ENCODE assay signal across 15 cellular contexts in the genomic region with DNA sequence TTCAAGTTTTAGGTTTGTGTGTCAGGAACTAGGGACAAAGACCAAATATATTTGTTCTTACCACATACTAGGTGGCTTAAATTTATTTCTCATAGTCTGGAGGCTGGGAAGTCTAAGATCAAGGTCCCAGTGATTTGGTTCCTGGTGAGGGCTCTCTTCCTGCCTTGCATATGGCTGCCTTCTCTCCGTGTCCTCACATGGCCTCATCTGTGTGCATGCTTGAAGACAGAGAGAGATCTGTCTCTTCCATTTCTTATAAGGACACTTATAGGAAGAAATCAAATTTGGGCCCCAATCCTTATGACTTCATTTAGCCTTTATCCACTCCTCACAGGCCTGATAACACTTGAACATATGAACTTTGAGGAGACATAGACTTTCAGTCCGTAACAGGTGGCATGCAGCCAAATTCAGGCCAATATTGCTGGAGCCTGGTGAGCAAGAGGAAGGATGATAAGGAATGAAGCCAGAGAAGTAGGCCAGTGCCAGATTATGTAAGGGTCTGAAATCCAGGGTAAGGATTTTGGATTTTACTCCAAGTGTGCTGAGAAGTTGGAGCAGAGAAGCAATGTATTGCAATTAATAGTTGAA. TPM values are rescaled to one million over a fixed set of nuclear protein-coding genes. Genes with fewer than 3 reads are reported as not detected.
DNase-seq lines count a peak whose midpoint lies in the region; ATAC-seq and TF ChIP-seq lines count a peak whose summit lies in the region.
"Had no signal": no experiment of that assay in that cellular context is flagged by ENCODE, and none has a peak within 500 bp of the region (broad histone marks: within the 10 kb centered on the region; RNA-seq: fewer than 3 reads in every experiment).

No MANE protein-coding gene starts in this region.

- no peak overlapping the region for H4K5ac ChIP-seq in IMR-90 (ENCODE audit: low read depth, low read length)

- no peak overlapping the region for H3K18ac ChIP-seq in IMR-90 (ENCODE audit: low read depth, low read length)

- H3K79me1 ChIP-seq in IMR-90 (ENCODE audit: low read depth in 1 of 2, low read length in 2 of 2): peaks cover 3 to 6% of the 10 kb centered on the region in 2 experiments; a peak in 2 of 4 replicates

- ATAC-seq in IMR-90 (ENCODE audit: low read depth): no peak
- ATAC-seq in GM21723 (IDR thresholded peaks at IDR 0.05; ENCODE audit: unreplicated experiment): no peak

- WGBS in IMR-90 (ENCODE audit: extremely low coverage in 2 of 2, insufficient read length in 1 of 2), 2 experiments: no CpG with 5 or more reads among the region's 2 CpGs
- WGBS in mammary epithelial cell (ENCODE audit: low coverage, missing lambda C conversion rate): 100% methylated on average over 2 of the region's 2 CpGs

- DNase-seq in A673 (ENCODE audit: low spot score): peak; percentile 29
- DNase-seq in IMR-90: peak; percentile 24
- peak; percentile 32 for DNase-seq in cerebellum (ENCODE audit: low spot score)
- peak; percentile 64 for DNase-seq in iris pigment epithelial cell (ENCODE audit: low read depth)
- no peak for DNase-seq in activated T-helper 1 cell treated with anti-CD3 and anti-CD28 coated beads, Interleukin-12 subunit alpha, Interleukin-12 subunit beta, Interleukin-2, Interleukin-4 antibody, amounts not matched to agents 30 ng/mL and 10 ng/mL and 1 ng/mL, durations not matched to agents 14 hours and 24 hours and 36 hours (ENCODE audit: low spot score)
- DNase-seq in COR-L47 (lab: John Stamatoyannopoulos, UW): no peak
- no peak for DNase-seq in mammary epithelial cell
- DNase-seq: activated CD4-positive, alpha-beta T cell treated with anti-CD3 and anti-CD28 coated beads, Interleukin-2, amount 10 ng/mL, durations not matched to agents 24 days and 14 days; activated T-cell treated with anti-CD3 and anti-CD28 coated beads, Interleukin-2, amount 50 U/mL, for 48 hours; hypothalamus; SIG-M5 had no signal

- no peak overlapping the region for H4K91ac ChIP-seq in IMR-90 (ENCODE audit: insufficient read depth, low read depth, low read length)

- CTCF ChIA-PET in A673 (lab: Charles Lee): no interaction called here
- CTCF ChIA-PET in IMR-90 (lab: Yijun Ruan, JAX): no interaction called here
- CTCF ChIA-PET in mammary epithelial cell (lab: Charles Lee; ENCODE audit: low non-redundant PET): no interaction called here

- H3K14ac ChIP-seq in IMR-90 (replicated peaks; ENCODE audit: low read depth, low read length): no peak overlapping the region

- H4K20me1 ChIP-seq in IMR-90 (ENCODE audit: insufficient read depth, low read length): no peaks in the 10 kb centered on the region
- H4K20me1 ChIP-seq in mammary epithelial cell (ENCODE audit: insufficient read depth, low read length): no peaks in the 10 kb centered on the region

- no peak overlapping the region for H2BK20ac ChIP-seq in IMR-90 (ENCODE audit: low read depth, low read length)

- TF ChIP-seq RAD21 in IMR-90 (IDR thresholded peaks at IDR 0.05; ENCODE audit: low read length): no peak

- H3K27ac ChIP-seq in A673 (ENCODE audit: low read depth, low read length, poor library complexity, severe bottlenecking) (no peak overlapping the region), IMR-90 (ENCODE audit: insufficient read depth, low read length) (no peak overlapping the region), mammary epithelial cell (ENCODE audit: insufficient read depth, low read depth, low read length) (no peak overlapping the region)
- H3K27ac ChIP-seq: HL-60, KMS-11 had no signal

- dilution Hi-C loops in IMR-90 (cut with HindIII; ENCODE audit: low sequenced_read_pairs, unreplicated experiment): no loop called here
- dilution Hi-C loops in mammary epithelial cell (cut with HindIII; ENCODE audit: low sequenced_read_pairs): no loop called here

- no peak overlapping the region for H3K23ac ChIP-seq in IMR-90 (ENCODE audit: low read depth, low read length)

- H3K56ac ChIP-seq in IMR-90 (ENCODE audit: extremely low read depth, insufficient read depth, low read length): no peak overlapping the region

- H3K9ac ChIP-seq in IMR-90 (ENCODE audit: low read depth, low read length) (no peak overlapping the region), mammary epithelial cell (ENCODE audit: insufficient read depth, low read length) (no peak overlapping the region)
- H3K9ac ChIP-seq: KMS-11 had no signal

- H2BK15ac ChIP-seq in IMR-90 (ENCODE audit: low read depth, low read length): no peak overlapping the region

- no peaks in the 10 kb centered on the region for H3K79me2 ChIP-seq in mammary epithelial cell (ENCODE audit: insufficient read depth, low read length)

- H3K9me3 Mint-ChIP-seq in activated T-helper 1 cell treated with anti-CD3 and anti-CD28 coated beads, Interleukin-12 subunit alpha, Interleukin-12 subunit beta, Interleukin-2, Interleukin-4 antibody, amounts not matched to agents 30 ng/mL and 10 ng/mL and 1 ng/mL, durations not matched to agents 14 hours and 24 hours and 36 hours: no peaks in the 10 kb centered on the region
- H3K9me3 Mint-ChIP-seq: activated CD4-positive, alpha-beta T cell treated with anti-CD3 and anti-CD28 coated beads, Interleukin-2, amount 10 ng/mL, durations not matched to agents 24 days and 14 days; stimulated activated naive CD8-positive, alpha-beta T cell treated with anti-CD3 and anti-CD28 coated beads, Interleukin-15, Interleukin-2, amounts not matched to agents 100 ng/mL and 50 ng/mL, for 24 hours had no signal

- no peak overlapping the region for H3K27ac Mint-ChIP-seq in activated T-helper 1 cell treated with anti-CD3 and anti-CD28 coated beads, Interleukin-12 subunit alpha, Interleukin-12 subunit beta, Interleukin-2, Interleukin-4 antibody, amounts not matched to agents 30 ng/mL and 10 ng/mL and 1 ng/mL, durations not matched to agents 14 hours and 24 hours and 36 hours
- H3K27ac Mint-ChIP-seq: stimulated activated naive CD8-positive, alpha-beta T cell treated with anti-CD3 and anti-CD28 coated beads, Interleukin-15, Interleukin-2, amounts not matched to agents 100 ng/mL and 50 ng/mL, for 24 hours had no signal

- TF ChIP-seq POLR2A in IMR-90 (IDR thresholded peaks at IDR 0.05; ENCODE audit: low read depth, low read length): no peak

- no peak for TF ChIP-seq CTCF in A673 (conservative IDR thresholded peaks at IDR 0.05; ENCODE audit: low read depth, low read length)
- no peak for TF ChIP-seq CTCF in IMR-90 (conservative IDR thresholded peaks at IDR 0.05; ENCODE audit: low read depth, low read length)
- TF ChIP-seq CTCF in mammary epithelial cell (conservative IDR thresholded peaks at IDR 0.05 in 1 of 2, IDR thresholded peaks at IDR 0.05 in 1 of 2; ENCODE audit: extremely low read depth in 1 of 2, insufficient read depth in 1 of 2, low read depth in 1 of 2, low read length in 2 of 2): no peak

- H2AFZ ChIP-seq in IMR-90 (replicated peaks; ENCODE audit: low read length, poor library complexity): no peak overlapping the region
- H2AFZ ChIP-seq in mammary epithelial cell (ENCODE audit: low read depth, low read length): no peak overlapping the region

- no peak overlapping the region for H3K4ac ChIP-seq in IMR-90 (ENCODE audit: low read depth, low read length)

- peaks cover 44% of the 10 kb centered on the region for H3K4me1 Mint-ChIP-seq in activated T-helper 1 cell treated with anti-CD3 and anti-CD28 coated beads, Interleukin-12 subunit alpha, Interleukin-12 subunit beta, Interleukin-2, Interleukin-4 antibody, amounts not matched to agents 30 ng/mL and 10 ng/mL and 1 ng/mL, durations not matched to agents 14 hours and 24 hours and 36 hours (ENCODE audit: low read depth)

- H3K4me2 ChIP-seq in IMR-90 (ENCODE audit: low read depth, low read length) (no peak overlapping the region), mammary epithelial cell (ENCODE audit: insufficient read depth, low read depth, low read length) (no peak overlapping the region)
- H3K4me2 ChIP-seq: KMS-11 had no signal

- no peak overlapping the region for H2BK5ac ChIP-seq in IMR-90 (ENCODE audit: low read depth, low read length, poor library complexity, severe bottlenecking)

- intact Hi-C loops in A673 (cut with micrococcal nuclease; ENCODE audit: unreplicated experiment): loop anchor here (5.0 kb wide), 1 partner anchor 62 kb away; no protein-coding TSS in a partner anchor
- intact Hi-C loops in IMR-90 (cut with micrococcal nuclease): no loop called here
- intact Hi-C loops in activated T-helper 1 cell treated with anti-CD3 and anti-CD28 coated beads, Interleukin-12 subunit alpha, Interleukin-12 subunit beta, Interleukin-2, Interleukin-4 antibody, amounts not matched to agents 30 ng/mL and 10 ng/mL and 1 ng/mL, durations not matched to agents 14 hours and 24 hours and 36 hours (cut with micrococcal nuclease): loop anchor here (2.0 kb wide), 2 partner anchors 35 to 81 kb away; a partner anchor contains a TSS
- intact Hi-C loops in mammary epithelial cell (cut with micrococcal nuclease): no loop called here

- H3K4me1 ChIP-seq in A673 (ENCODE audit: insufficient read depth, low read length, poor library complexity, severe bottlenecking): no peaks in the 10 kb centered on the region
- H3K4me1 ChIP-seq in IMR-90 (ENCODE audit: control insufficient read depth, insufficient read depth, low read length): no peaks in the 10 kb centered on the region
- no peaks in the 10 kb centered on the region for H3K4me1 ChIP-seq in mammary epithelial cell (ENCODE audit: insufficient read depth, low read length)

- H2AK5ac ChIP-seq in IMR-90 (ENCODE audit: low read depth, low read length): no peak overlapping the region

- peaks cover 65% of the 10 kb centered on the region for H3K36me3 Mint-ChIP-seq in activated T-helper 1 cell treated with anti-CD3 and anti-CD28 coated beads, Interleukin-12 subunit alpha, Interleukin-12 subunit beta, Interleukin-2, Interleukin-4 antibody, amounts not matched to agents 30 ng/mL and 10 ng/mL and 1 ng/mL, durations not matched to agents 14 hours and 24 hours and 36 hours (ENCODE audit: low read depth)

- POLR2A ChIA-PET in A673 (lab: Charles Lee; ENCODE audit: low non-redundant PET) (no interaction called here), IMR-90 (lab: Charles Lee; ENCODE audit: unreplicated experiment) (no interaction called here)

- in situ Hi-C loops in IMR-90 (cut with MboI; ENCODE audit: low sequenced_read_pairs): no loop called here
- in situ Hi-C loops in mammary epithelial cell (cut with MboI; ENCODE audit: low sequenced_read_pairs in 2 of 2): no loop called here

- BruUV-seq in A673 (replicated peaks; lab: Mats Ljungman, UMichigan) (no TSS peak), IMR-90 (replicated peaks; lab: Mats Ljungman, UMichigan) (no TSS peak), mammary epithelial cell (replicated peaks; lab: Mats Ljungman, UMichigan) (no TSS peak)

- no peak overlapping the region for H2AK9ac ChIP-seq in IMR-90 (replicated peaks; ENCODE audit: low read depth, low read length, poor library complexity)

- H4K8ac ChIP-seq in IMR-90 (ENCODE audit: low read depth in 2 of 2, low read length in 2 of 2): no peak overlapping the region

- H3K27me3 ChIP-seq in A673 (replicated peaks; ENCODE audit: insufficient read depth, low read depth, low read length, poor library complexity) (no peaks in the 10 kb centered on the region), IMR-90 (ENCODE audit: control insufficient read depth, insufficient read depth, low read length) (no peaks in the 10 kb centered on the region), mammary epithelial cell (ENCODE audit: insufficient read depth, low read length) (no peaks in the 10 kb centered on the region)

- H3K9me3 ChIP-seq in A673 (ENCODE audit: low read depth, low read length, poor library complexity, severe bottlenecking): no peaks in the 10 kb centered on the region
- H3K9me3 ChIP-seq in IMR-90 (ENCODE audit: control insufficient read depth, insufficient read depth, low read length): no peaks in the 10 kb centered on the region
- no peaks in the 10 kb centered on the region for H3K9me3 ChIP-seq in mammary epithelial cell (replicated peaks; ENCODE audit: insufficient read depth, low read length)

- no peak overlapping the region for H2BK120ac ChIP-seq in IMR-90 (ENCODE audit: low read depth, low read length)

- peaks cover 1% of the 10 kb centered on the region for H3K27me3 Mint-ChIP-seq in activated T-helper 1 cell treated with anti-CD3 and anti-CD28 coated beads, Interleukin-12 subunit alpha, Interleukin-12 subunit beta, Interleukin-2, Interleukin-4 antibody, amounts not matched to agents 30 ng/mL and 10 ng/mL and 1 ng/mL, durations not matched to agents 14 hours and 24 hours and 36 hours (ENCODE audit: insufficient read depth)
- H3K27me3 Mint-ChIP-seq: activated CD4-positive, alpha-beta T cell treated with anti-CD3 and anti-CD28 coated beads, Interleukin-2, amount 10 ng/mL, durations not matched to agents 24 days and 14 days; stimulated activated naive CD8-positive, alpha-beta T cell treated with anti-CD3 and anti-CD28 coated beads, Interleukin-15, Interleukin-2, amounts not matched to agents 100 ng/mL and 50 ng/mL, for 24 hours had no signal

- no peak overlapping the region for H3K4me3 Mint-ChIP-seq in activated T-helper 1 cell treated with anti-CD3 and anti-CD28 coated beads, Interleukin-12 subunit alpha, Interleukin-12 subunit beta, Interleukin-2, Interleukin-4 antibody, amounts not matched to agents 30 ng/mL and 10 ng/mL and 1 ng/mL, durations not matched to agents 14 hours and 24 hours and 36 hours
- H3K4me3 Mint-ChIP-seq: stimulated activated naive CD8-positive, alpha-beta T cell treated with anti-CD3 and anti-CD28 coated beads, Interleukin-15, Interleukin-2, amounts not matched to agents 100 ng/mL and 50 ng/mL, for 24 hours had no signal

- H3K9me1 ChIP-seq in IMR-90 (ENCODE audit: insufficient read depth, low read length): 0 out of 2 replicates have a peak, but pooled peaks cover 3% of the 10 kb centered on the region

- H3K36me3 ChIP-seq in A673 (ENCODE audit: insufficient read depth, low read length, poor library complexity, severe bottlenecking) (peaks cover 95% of the 10 kb centered on the region), IMR-90 (ENCODE audit: control insufficient read depth, insufficient read depth, low read length) (peaks cover 35% of the 10 kb centered on the region), mammary epithelial cell (ENCODE audit: insufficient read depth, low read length) (peaks cover 26% of the 10 kb centered on the region)

- H3K4me3 ChIP-seq in A673 (ENCODE audit: low read depth, low read length, poor library complexity, severe bottlenecking): no peak overlapping the region
- H3K4me3 ChIP-seq in IMR-90 (ENCODE audit: insufficient read depth, low read depth, low read length): no peak overlapping the region
- no peak overlapping the region for H3K4me3 ChIP-seq in mammary epithelial cell (replicated peaks in 1 of 3; ENCODE audit: insufficient read depth in 1 of 3, low read depth in 2 of 3, low read length in 3 of 3)

RNA-seq across cellular contexts. Expression of a gene that starts 35.1 kb away (rescaled TPM):
- 175 and 179 TPM in 2 replicates for total RNA-seq in A673 (2021)
- 61.3 and 69.4 TPM in 2 replicates for total RNA-seq in IMR-90 (2012; rRNA removed)
- 56.3 and 57.3 TPM in 2 replicates for polyA plus RNA-seq in IMR-90 (2012; rRNA removed)
- 12.6 and 20.5 TPM in 2 replicates for polyA plus RNA-seq in IMR-90 (2012; cell fraction: cytosol; rRNA removed)
- polyA plus RNA-seq in IMR-90 (2012; cell fraction: nucleus; rRNA removed; ENCODE audit: low replicate concordance): 88.0 and 222 TPM in 2 replicates
- 170 TPM for total RNA-seq in cerebellum
- total RNA-seq in activated T-helper 1 cell treated with anti-CD3 and anti-CD28 coated beads, Interleukin-12 subunit alpha, Interleukin-12 subunit beta, Interleukin-2, Interleukin-4 antibody, amounts not matched to agents 30 ng/mL and 10 ng/mL and 1 ng/mL, durations not matched to agents 14 hours and 24 hours and 36 hours: 74.4 and 74.7 TPM in 2 replicates
- total RNA-seq in mammary epithelial cell: 10 to 100 TPM; 62.5 to 63.5 TPM
- 34.0 TPM for polyA plus RNA-seq in mammary epithelial cell
- 37.2 TPM for polyA minus RNA-seq in mammary epithelial cell

Comparison
In these comparisons a context has a peak if more than half of its experiments do, and no peak if none do; other contexts are left out.
1. DNase-seq: peak in A673 (single experiment), IMR-90 (single experiment), cerebellum (single experiment) and iris pigment epithelial cell (single experiment); none in activated T-helper 1 cell treated with anti-CD3 and anti-CD28 coated beads, Interleukin-12 subunit alpha, Interleukin-12 subunit beta, Interleukin-2, Interleukin-4 antibody, amounts not matched to agents 30 ng/mL and 10 ng/mL and 1 ng/mL, durations not matched to agents 14 hours and 24 hours and 36 hours (single experiment), COR-L47 (single experiment) and mammary epithelial cell (single experiment).
2. intact Hi-C loops: an anchor here in A673 (5.0 kb wide) and activated T-helper 1 cell treated with anti-CD3 and anti-CD28 coated beads, Interleukin-12 subunit alpha, Interleukin-12 subunit beta, Interleukin-2, Interleukin-4 antibody, amounts not matched to agents 30 ng/mL and 10 ng/mL and 1 ng/mL, durations not matched to agents 14 hours and 24 hours and 36 hours (2.0 kb wide); none called in IMR-90 and mammary epithelial cell.